Comparison of ENCODE assay signal across 21 cellular contexts in the genomic region with DNA sequence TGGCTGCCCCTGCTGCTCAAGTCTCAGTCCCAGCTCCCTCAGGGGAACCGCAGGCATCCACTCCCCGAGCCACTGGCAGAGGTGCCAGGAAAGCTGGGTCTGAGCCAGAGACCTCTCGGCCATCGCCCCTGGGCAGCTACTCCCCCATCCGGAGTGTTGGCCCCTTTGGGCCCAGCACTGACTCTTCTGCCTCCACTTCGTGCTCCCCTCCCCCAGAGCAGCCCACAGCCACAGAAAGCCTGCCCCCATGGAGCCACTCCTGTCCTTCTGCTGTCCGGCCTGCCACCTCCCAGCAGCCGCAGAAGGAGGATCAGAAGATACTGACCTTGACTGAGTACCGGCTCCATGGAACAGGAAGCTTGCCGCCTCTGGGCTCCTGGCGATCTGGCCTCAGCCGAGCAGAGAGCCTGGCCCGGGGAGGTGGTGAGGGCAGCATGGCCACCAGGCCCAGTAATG.
"Had no signal": no experiment of that assay in that cellular context is flagged by ENCODE, and none has a peak within 500 bp of the region (broad histone marks: within the 10 kb centered on the region; RNA-seq: fewer than 3 reads in every experiment).

No MANE protein-coding gene starts in this region.

- DNase-seq: activated CD4-positive, alpha-beta T cell treated with anti-CD3 and anti-CD28 coated beads for 1 hour; activated naive CD4-positive, alpha-beta T cell; activated T-cell treated with anti-CD3 and anti-CD28 coated beads, Interleukin-2, amount 50 U/mL, for 24 hours; amniotic stem cell; cortex of kidney; endodermal cell; foreskin fibroblast; midbrain; natural killer cell; ovary; stimulated activated CD4-positive, alpha-beta T cell treated with anti-CD3 and anti-CD28 coated beads, Interleukin-4, amount 100 ng/mL, for 1 hour; stimulated activated naive CD4-positive, alpha-beta T cell; substantia nigra; T-cell; trophoblast cell; uterus had no signal

- H3K27ac ChIP-seq: ovary, uterus had no signal

- H3K27me3 ChIP-seq: ovary, uterus had no signal

- H3K4me1 Mint-ChIP-seq: endodermal cell, T-cell had no signal

- H3K9me3 Mint-ChIP-seq: activated T-cell treated with anti-CD3 and anti-CD28 coated beads, Interleukin-2, amount 50 U/mL, for 24 hours; activated T-helper 2 cell treated with anti-CD3 and anti-CD28 coated beads, Interferon-gamma antibody, Interleukin-2, Interleukin-4, amounts not matched to agents 10 μg/mL and 5 μg/mL and 100 μg/mL, durations not matched to agents 14 hours and 24 hours and 36 hours; endodermal cell; natural killer cell; T-cell had no signal

- H3K27ac Mint-ChIP-seq: activated naive CD8-positive, alpha-beta T cell; activated T-cell treated with anti-CD3 and anti-CD28 coated beads, Interleukin-2, amount 50 U/mL, for 24 hours; activated T-helper 2 cell treated with anti-CD3 and anti-CD28 coated beads, Interferon-gamma antibody, Interleukin-2, Interleukin-4, amounts not matched to agents 10 μg/mL and 5 μg/mL and 100 μg/mL, durations not matched to agents 14 hours and 24 hours and 36 hours; endodermal cell; natural killer cell; T-cell had no signal

- ATAC-seq: left lobe of liver, natural killer cell, sciatic nerve, T-cell had no signal

- H3K36me3 Mint-ChIP-seq: activated naive CD8-positive, alpha-beta T cell; natural killer cell; T-cell had no signal

- H3K9me3 ChIP-seq: ovary, uterus had no signal

- H3K27me3 Mint-ChIP-seq: activated naive CD8-positive, alpha-beta T cell; activated T-cell treated with anti-CD3 and anti-CD28 coated beads, Interleukin-2, amount 50 U/mL, for 24 hours; T-cell had no signal

- H3K4me3 Mint-ChIP-seq: activated naive CD8-positive, alpha-beta T cell; activated T-cell treated with anti-CD3 and anti-CD28 coated beads, Interleukin-2, amount 50 U/mL, for 24 hours; endodermal cell; natural killer cell; T-cell had no signal

- H3K36me3 ChIP-seq: ovary, uterus had no signal

- H3K4me3 ChIP-seq: lung, ovary, uterus had no signal
